8 cellular contexts compared by ENCODE assay signal in the genomic region with DNA sequence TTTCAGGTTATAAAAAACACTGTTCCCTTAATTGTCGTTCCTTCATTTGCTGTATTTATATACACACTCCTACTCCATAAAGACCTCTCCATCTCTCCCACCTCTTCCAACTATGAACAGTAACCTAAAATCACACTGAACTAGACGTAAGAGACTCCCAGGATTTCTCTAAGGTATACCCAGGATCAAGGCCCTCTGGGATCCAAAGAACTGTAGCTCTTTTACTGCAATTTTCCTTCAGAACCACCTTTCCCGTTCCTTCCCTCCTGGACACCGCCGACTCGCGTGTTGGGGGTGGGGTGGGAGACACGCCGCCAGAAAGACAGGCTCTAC. TPM values are rescaled to one million over a fixed set of nuclear protein-coding genes. Genes with fewer than 3 reads are reported as not detected.
DNase-seq lines count a peak whose midpoint lies in the region; ATAC-seq and TF ChIP-seq lines count a peak whose summit lies in the region.

No MANE protein-coding gene starts in this region.

- peaks cover 3% of the 10 kb centered on the region for H3K27me3 Mint-ChIP-seq in brain

- peaks cover 40% of the 10 kb centered on the region for H3K4me1 Mint-ChIP-seq in brain

- no peak for DNase-seq in AG04449 (ENCODE audit: low read depth, low spot score)
- no peak for DNase-seq in HAP-1 (ENCODE audit: low spot score in 2 of 2)
- DNase-seq in mucosa of descending colon, result no peak
- DNase-seq in AG08396 (ENCODE audit: low spot score), result no peak
- DNase-seq in UCSD-AML1 (lab: John Stamatoyannopoulos, UW; ENCODE audit: unreplicated experiment), result no peak

- H3K9me3 Mint-ChIP-seq in brain, result peaks cover 0 to 2% (median 0%) of the 10 kb centered on the region in 5 experiments

- TF ChIP-seq CTCF in AG04449 (IDR thresholded peaks at IDR 0.05; ENCODE audit: insufficient read depth, low read length, missing control alignments), result no peak
- no peak for TF ChIP-seq CTCF in brain (conservative IDR thresholded peaks at IDR 0.05)
- no peak for TF ChIP-seq CTCF in mucosa of descending colon (IDR thresholded peaks at IDR 0.05)

- ATAC-seq in mucosa of descending colon, result no peak
- ATAC-seq in GM19035 (IDR thresholded peaks at IDR 0.05; ENCODE audit: unreplicated experiment), result no peak
- ATAC-seq in HG03378 (IDR thresholded peaks at IDR 0.05; ENCODE audit: unreplicated experiment), result no peak

- no peaks in the 10 kb centered on the region for H3K27me3 ChIP-seq in HAP-1 (ENCODE audit: low read depth)

- peak overlapping the region; percentile 92 for H3K4me3 ChIP-seq in AG04449 (ENCODE audit: low read depth, low read length)
- peak overlapping the region; percentile 99 for H3K4me3 ChIP-seq in HAP-1
- peak overlapping the region; percentile 89 for H3K4me3 ChIP-seq in mucosa of descending colon

- H3K36me3 ChIP-seq in HAP-1 (replicated peaks) (peaks cover 9% of the 10 kb centered on the region), mucosa of descending colon (ENCODE audit: low read depth) (no peaks in the 10 kb centered on the region)

- CTCF ChIA-PET in AG04449 (lab: Yijun Ruan, JAX), result interaction anchor here (0.5 to 2.0 kb wide), 6 partner anchors 8 to 208 kb away, joined by 3 to 6 read pairs (median 4); no protein-coding TSS in a partner anchor

- intact Hi-C loops in mucosa of descending colon (cut with DNase I, micrococcal nuclease), result no loop called here

- H3K36me3 Mint-ChIP-seq in brain, result peaks cover 33% of the 10 kb centered on the region

- H3K27ac Mint-ChIP-seq in brain, result peak overlapping the region; percentile 95 to 99 (median 99)

- POLR2A ChIA-PET in AG04449 (lab: Yijun Ruan, JAX), result interaction anchor here (0.9 to 2.5 kb wide), 3 partner anchors 12 to 171 kb away, joined by 4 to 11 read pairs (median 4); a partner anchor contains a TSS

- in situ Hi-C loops in HAP-1 (cut with MboI; ENCODE audit: low sequenced_read_pairs), result loop anchor here (10.0 kb wide), 1 partner anchor 208 kb away; a partner anchor contains a TSS

- peaks cover 11% of the 10 kb centered on the region for H3K4me1 ChIP-seq in HAP-1
- peaks cover 10% of the 10 kb centered on the region for H3K4me1 ChIP-seq in mucosa of descending colon (ENCODE audit: low read depth)

- peak overlapping the region; percentile 93 to 98 (median 95) for H3K4me3 Mint-ChIP-seq in brain

- H3K9me3 ChIP-seq in HAP-1 (no peaks in the 10 kb centered on the region), mucosa of descending colon (no peaks in the 10 kb centered on the region)

RNA-seq across cellular contexts. Expression of a gene that starts 0.7 kb away (rescaled TPM):
- polyA plus RNA-seq in brain (ENCODE audit: insufficient read depth, low read depth, low replicate concordance), result 12.0 TPM
- 10 to 100 TPM; 23.2 to 39.0 (median 23.3) TPM for total RNA-seq in mucosa of descending colon

RNA-seq across cellular contexts. Expression of a gene that starts 29.1 kb away (rescaled TPM):
- 17.4 TPM for polyA plus RNA-seq in brain (ENCODE audit: insufficient read depth, low read depth, low replicate concordance)
- 10 to 100 TPM; 25.8 to 27.9 (median 26.0) TPM for total RNA-seq in mucosa of descending colon

RNA-seq across cellular contexts. Expression of a gene that starts 32.3 kb away (rescaled TPM):
- polyA plus RNA-seq in brain (ENCODE audit: insufficient read depth, low read depth, low replicate concordance), result 192 TPM
- total RNA-seq in mucosa of descending colon, result 10 to 100 TPM; 51.9 to 72.4 (median 57.9) TPM
